ENCODE assay signal across 8 cellular contexts in the genomic region with DNA sequence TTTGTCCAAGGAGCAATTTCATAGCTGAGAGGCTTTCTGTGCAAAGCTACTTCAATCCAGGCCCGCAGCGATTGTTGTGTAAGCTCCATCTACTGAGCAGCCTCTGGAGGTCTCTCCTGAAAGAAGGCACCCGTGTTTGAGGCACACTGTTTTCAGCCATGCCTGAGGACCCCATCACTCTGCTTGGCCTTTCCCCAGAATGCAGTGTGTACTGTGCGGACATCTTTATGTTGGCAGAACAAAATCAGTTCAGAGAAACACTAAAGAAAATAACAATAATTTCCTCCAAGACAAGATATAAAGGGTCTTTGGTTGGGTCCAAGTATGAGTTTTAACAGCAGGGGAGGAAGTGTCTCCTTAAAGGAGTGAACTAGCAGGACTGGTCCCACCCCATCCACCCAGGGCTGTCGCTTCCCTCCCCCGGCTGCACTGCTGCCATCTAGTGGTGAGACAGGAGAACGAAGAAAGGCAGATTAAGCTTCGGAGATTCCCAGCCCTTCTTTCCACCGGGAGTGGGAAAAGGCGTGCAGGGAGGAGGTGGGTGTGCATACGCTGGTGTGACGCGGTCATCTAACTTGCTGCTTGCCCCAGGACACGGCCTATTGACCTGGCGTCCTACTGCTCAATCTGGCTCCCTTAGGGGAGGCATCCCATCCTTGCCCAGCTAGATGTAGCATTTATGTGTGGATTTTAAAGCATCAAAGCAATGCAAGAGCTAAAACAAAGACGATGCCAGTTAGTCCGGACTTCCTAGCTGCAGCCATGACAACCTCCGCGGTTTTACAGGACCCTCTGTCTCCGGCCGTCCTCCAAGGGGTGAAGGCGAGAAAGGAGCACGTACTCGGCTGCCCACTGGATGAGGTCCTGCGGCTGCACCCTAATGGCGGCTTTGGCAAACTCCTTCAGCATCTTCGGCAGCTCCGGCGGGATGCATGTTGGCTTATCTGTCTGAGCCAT. TPM values are rescaled to one million over a fixed set of nuclear protein-coding genes. Genes with fewer than 3 reads are reported as not detected.
DNase-seq lines count a peak whose midpoint lies in the region; FAIRE-seq and TF ChIP-seq lines count a peak whose summit lies in the region.
"Not testable (repeated sequence)": the region's sequence is repeated elsewhere in the genome, so short reads cannot be mapped to it uniquely, and the experiment has no call there.
"Had no signal": no experiment of that assay in that cellular context is flagged by ENCODE, and none has a peak within 500 bp of the region (broad histone marks: within the 10 kb centered on the region; RNA-seq: fewer than 3 reads in every experiment).

No MANE protein-coding gene starts in this region.

- H3K27me3 ChIP-seq in H1 (replicated peaks in 1 of 4; ENCODE audit: control insufficient read depth in 3 of 4, extremely low read depth in 1 of 4, insufficient read depth in 3 of 4, low read length in 3 of 4): not testable (repeated sequence)

- H2AFZ ChIP-seq in H1 (ENCODE audit: low read length): peak overlapping the region; percentile 94

- not testable (repeated sequence) for H4K20me1 ChIP-seq in H1 (replicated peaks in 1 of 2; ENCODE audit: control insufficient read depth in 1 of 2, insufficient read depth in 2 of 2, low read length in 2 of 2)

- not testable (repeated sequence) for H2BK20ac ChIP-seq in H1 (ENCODE audit: low read length)

- peak overlapping the region; percentile 40 to 90 for H3K4me2 ChIP-seq in H1 (ENCODE audit: insufficient read depth in 1 of 2, low read depth in 2 of 2, low read length in 2 of 2)

- TF ChIP-seq RAD21 in H1 (IDR thresholded peaks at IDR 0.05 in 1 of 2, conservative IDR thresholded peaks at IDR 0.05 in 1 of 2; ENCODE audit: low read depth in 2 of 2, low read length in 2 of 2): peak; percentile 34 to 42

- H3K56ac ChIP-seq in H1 (replicated peaks; ENCODE audit: insufficient read length, low read depth, low read length): not testable (repeated sequence)

- H3K9ac ChIP-seq in H1 (replicated peaks in 1 of 4; ENCODE audit: extremely low read depth in 1 of 4, low read depth in 3 of 4, low read length in 3 of 4): peak overlapping the region in 2 of 4 experiments; percentile 45; a peak in 3 of 7 replicates

- not testable (repeated sequence) for H4K91ac ChIP-seq in H1 (replicated peaks; ENCODE audit: insufficient read length, low read length)

- H3K14ac ChIP-seq in H1 (ENCODE audit: insufficient read length): not testable (repeated sequence)

- H3K27me3 Mint-ChIP-seq in activated T-cell treated with anti-CD3 and anti-CD28 coated beads, Interleukin-2, amount 50 U/mL, for 24 hours: peaks cover 53% of the 10 kb centered on the region

- H3K18ac ChIP-seq in H1 (ENCODE audit: extremely low read depth, low read length): not testable (repeated sequence)

- not testable (repeated sequence) for H4K8ac ChIP-seq in H1 (ENCODE audit: extremely low read depth, insufficient read depth, low read length)

- CTCF ChIA-PET in H1 (lab: Charles Lee; ENCODE audit: partially characterized antibody): interaction anchor here (0.6 to 1.8 kb wide), 15 partner anchors 10 to 577 kb away, joined by 3 to 16 read pairs (median 3); no protein-coding TSS in a partner anchor

- H4K5ac ChIP-seq in H1 (ENCODE audit: insufficient read length, low read depth, low read length): not testable (repeated sequence)

- not testable (repeated sequence) for H3K36me3 ChIP-seq in H1 (ENCODE audit: control insufficient read depth in 2 of 4, insufficient read depth in 4 of 4, low read length in 3 of 4)

- not testable (repeated sequence) for H3K79me1 ChIP-seq in H1 (ENCODE audit: low read depth, low read length)

- not testable (repeated sequence) for H3K27ac ChIP-seq in H1 (ENCODE audit: low read depth, low read length)

- H3K9me3 ChIP-seq in H1 (ENCODE audit: insufficient read depth in 2 of 2, low read depth in 1 of 2, low read length in 1 of 2): not testable (repeated sequence)

- H2BK12ac ChIP-seq in H1 (ENCODE audit: low read depth, low read length): not testable (repeated sequence)

- FAIRE-seq in H1 (lab: Jason Lieb, UNC): peak; percentile 99

- H3K9me3 Mint-ChIP-seq in activated T-cell treated with anti-CD3 and anti-CD28 coated beads, Interleukin-2, amount 50 U/mL, for 24 hours: not testable (repeated sequence)

- H3K23ac ChIP-seq in H1 (ENCODE audit: insufficient read length): not testable (repeated sequence)

- not testable (repeated sequence) for TF ChIP-seq EP300 in H1 (IDR thresholded peaks at IDR 0.05; ENCODE audit: borderline replicate concordance in 1 of 2, low read depth in 2 of 2, low read length in 2 of 2)

- not testable (repeated sequence) for H3K36me3 Mint-ChIP-seq in activated T-cell treated with anti-CD3 and anti-CD28 coated beads, Interleukin-2, amount 50 U/mL, for 24 hours (ENCODE audit: low read depth)

- H3K4me1 ChIP-seq in H1 (replicated peaks in 1 of 4; ENCODE audit: control insufficient read depth in 3 of 4, insufficient read depth in 4 of 4, low read length in 3 of 4): not testable (repeated sequence)

- POLR2A ChIA-PET in H1 (lab: Charles Lee; ENCODE audit: partially characterized antibody): interaction anchor here (0.8 kb wide), 1 partner anchor 11 kb away, joined by 3 read pairs; no protein-coding TSS in a partner anchor

- intact Hi-C loops in posterior cingulate gyrus (cut with DNase I): loop anchor here (5.0 kb wide), 1 partner anchor 328 kb away; no protein-coding TSS in a partner anchor

- not testable (repeated sequence) for H3K4ac ChIP-seq in H1 (replicated peaks; ENCODE audit: insufficient read length, low read depth, low read length)

- not testable (repeated sequence) for H2BK5ac ChIP-seq in H1 (ENCODE audit: low read depth, low read length)

- H3K4me1 Mint-ChIP-seq in activated T-cell treated with anti-CD3 and anti-CD28 coated beads, Interleukin-2, amount 50 U/mL, for 24 hours (ENCODE audit: low read depth): not testable (repeated sequence)

- DNase-seq in ELF-1 (ENCODE audit: low read depth, low spot score) (peak; percentile 55), Kasumi-1 (lab: John Stamatoyannopoulos, UW) (peak; percentile 12 to 28), NOMO-1 treated with DMSO at 0.1 percent for 48 hours (lab: John Stamatoyannopoulos, UW; ENCODE audit: unreplicated experiment) (peak; percentile 18), H1 (ENCODE audit: low read depth in 1 of 2, low spot score in 2 of 2) (peak in 1 of 2 experiments; percentile 66), iris pigment epithelial cell (ENCODE audit: low read depth) (peak; percentile 7), posterior cingulate gyrus (peak; percentile 22 to 94 (median 62))
- peak; percentile 42 for DNase-seq in activated T-cell treated with anti-CD3 and anti-CD28 coated beads, Interleukin-2, amount 50 U/mL, for 24 hours

- H2AK5ac ChIP-seq in H1 (ENCODE audit: low read depth, low read length): not testable (repeated sequence)

- H3K4me3 ChIP-seq in H1 (ENCODE audit: extremely low read depth in 1 of 4, insufficient read depth in 2 of 4, low read depth in 3 of 4, low read length in 4 of 4): peak overlapping the region; percentile 12 to 56 (median 46); a peak in 7 of 8 replicates

- H2BK15ac ChIP-seq in H1 (ENCODE audit: low read length): not testable (repeated sequence)

- not testable (repeated sequence) for H2BK120ac ChIP-seq in H1 (replicated peaks; ENCODE audit: low read depth, low read length)

- TF ChIP-seq CTCF in H1 (IDR thresholded peaks at IDR 0.05; ENCODE audit: control extremely low read depth in 1 of 3, insufficient read depth in 1 of 3, low read depth in 1 of 3, low read length in 3 of 3): peak; percentile 17 to 46 (median 18); a peak in 3 of 4 replicates

- 32% methylated on average over 27 of the region's 29 CpGs; no CpG with 5 or more reads in 1 of the 2 experiments for WGBS in H1 (ENCODE audit: extremely low coverage in 1 of 2, insufficient coverage in 1 of 2, insufficient read length in 1 of 2, insufficient replicate concordance in 2 of 2, low coverage in 1 of 2, low lambda C conversion rate in 2 of 2, missing lambda C conversion rate in 1 of 2), 2 experiments

- H3K27ac Mint-ChIP-seq in activated T-cell treated with anti-CD3 and anti-CD28 coated beads, Interleukin-2, amount 50 U/mL, for 24 hours: not testable (repeated sequence)

- not testable (repeated sequence) for H3K79me2 ChIP-seq in H1 (ENCODE audit: control insufficient read depth in 1 of 2, insufficient read depth in 2 of 2, low read length in 2 of 2)

- not testable (repeated sequence) for H3K23me2 ChIP-seq in H1 (ENCODE audit: low read depth, low read length)

- not testable (repeated sequence) for TF ChIP-seq POLR2A in H1 (IDR thresholded peaks at IDR 0.05; ENCODE audit: control extremely low read depth in 1 of 2, low read depth in 2 of 2, low read length in 2 of 2)

- H3K4me3 Mint-ChIP-seq in activated T-cell treated with anti-CD3 and anti-CD28 coated beads, Interleukin-2, amount 50 U/mL, for 24 hours: not testable (repeated sequence)

RNA-seq across cellular contexts. Expression of gene ROPN1, which starts 12.1 kb away (rescaled TPM):
- total RNA-seq in H1 (2021; fragmentation: NEBNext Ultra II Directional; extraction: Animal tissue kit (Norgen Biotek cat#: 25700)): 0.44 TPM in 1 of 2 replicates, not detected in the other
- 0.03 and 0.06 TPM in 2 replicates for polyA plus RNA-seq in H1 (2011; rRNA removed)
- 0.10 TPM for polyA plus RNA-seq in H1 (2011; cell fraction: cytosol; rRNA removed)
- polyA plus RNA-seq in H1 (2011; cell fraction: nucleus; rRNA removed): 0.17 TPM
- not detected in 4 replicates for polyA plus RNA-seq in H1 (2012, experiment 1 of 2)
- polyA plus RNA-seq in H1 (2012, experiment 2 of 2): not detected
- 0.08 TPM for polyA plus RNA-seq in H1 (2013, experiment 1 of 2)
- 0.06 TPM for polyA plus RNA-seq in H1 (2013, experiment 2 of 2)
- not detected in 2 replicates for polyA minus RNA-seq in H1 (2011; rRNA and poly(A)+ RNA removed)
- not detected for polyA minus RNA-seq in H1 (2011; cell fraction: cytosol; rRNA and poly(A)+ RNA removed)
- polyA minus RNA-seq in H1 (2011; cell fraction: nucleus; rRNA and poly(A)+ RNA removed): not detected
- total RNA-seq: dermis microvascular lymphatic vessel endothelial cell had no signal

RNA-seq across cellular contexts. Expression of gene CCDC14, which starts 18.8 kb away (rescaled TPM):
- 53.6 and 55.2 TPM in 2 replicates for total RNA-seq in H1 (2021; fragmentation: NEBNext Ultra II Directional; extraction: Animal tissue kit (Norgen Biotek cat#: 25700))
- polyA plus RNA-seq in H1 (2011; rRNA removed): 66.9 and 95.7 TPM in 2 replicates
- polyA plus RNA-seq in H1 (2011; cell fraction: cytosol; rRNA removed): 65.6 TPM
- 328 TPM for polyA plus RNA-seq in H1 (2011; cell fraction: nucleus; rRNA removed)
- 59.6 to 96.5 TPM (median 73.7 TPM) in 4 replicates for polyA plus RNA-seq in H1 (2012, experiment 1 of 2)
- polyA plus RNA-seq in H1 (2012, experiment 2 of 2): 3.0 TPM
- polyA plus RNA-seq in H1 (2013, experiment 1 of 2): 74.9 TPM
- polyA plus RNA-seq in H1 (2013, experiment 2 of 2): 67.3 TPM
- polyA minus RNA-seq in H1 (2011; rRNA and poly(A)+ RNA removed): 135 and 173 TPM in 2 replicates
- polyA minus RNA-seq in H1 (2011; cell fraction: cytosol; rRNA and poly(A)+ RNA removed): 36.1 TPM
- polyA minus RNA-seq in H1 (2011; cell fraction: nucleus; rRNA and poly(A)+ RNA removed): 262 TPM

RNA-seq across cellular contexts. Expression of gene KALRN, which starts 53.4 kb away (rescaled TPM):
- total RNA-seq in H1 (2021; fragmentation: NEBNext Ultra II Directional; extraction: Animal tissue kit (Norgen Biotek cat#: 25700)): 7.0 and 8.5 TPM in 2 replicates
- polyA plus RNA-seq in H1 (2011; rRNA removed): 3.5 and 4.2 TPM in 2 replicates
- polyA plus RNA-seq in H1 (2011; cell fraction: cytosol; rRNA removed): 5.5 TPM
- 13.2 TPM for polyA plus RNA-seq in H1 (2011; cell fraction: nucleus; rRNA removed)
- 3.7 to 5.5 TPM (median 4.4 TPM) in 4 replicates for polyA plus RNA-seq in H1 (2012, experiment 1 of 2)
- polyA plus RNA-seq in H1 (2012, experiment 2 of 2): 1.2 TPM
- polyA plus RNA-seq in H1 (2013, experiment 1 of 2): 3.0 TPM
- 2.9 TPM for polyA plus RNA-seq in H1 (2013, experiment 2 of 2)
- 21.7 and 24.4 TPM in 2 replicates for polyA minus RNA-seq in H1 (2011; rRNA and poly(A)+ RNA removed)
- polyA minus RNA-seq in H1 (2011; cell fraction: cytosol; rRNA and poly(A)+ RNA removed): 3.4 TPM
- 42.3 TPM for polyA minus RNA-seq in H1 (2011; cell fraction: nucleus; rRNA and poly(A)+ RNA removed)
